7 cellular contexts compared by ENCODE assay signal in genomic region chr10:38354410-38354809, GRCh38.
DNase-seq lines count a peak whose midpoint lies in the region; ATAC-seq, FAIRE-seq and TF ChIP-seq lines count a peak whose summit lies in the region.
"Not testable (repeated sequence)": the region's sequence is repeated elsewhere in the genome, so short reads cannot be mapped to it uniquely, and the experiment has no call there.

No MANE protein-coding gene starts in this region.

- intact Hi-C loops in Calu3 (cut with micrococcal nuclease; ENCODE audit: unreplicated experiment); HepG2 (cut with micrococcal nuclease; ENCODE audit: unreplicated experiment): not testable (repeated sequence)

- H3K4me2 ChIP-seq in HepG2 (ENCODE audit: low read depth, low read length): peak overlapping the region; percentile 76

- peak; percentile 18 for DNase-seq in Calu3
- peak; percentile 1 for DNase-seq in NCI-H1092 treated with DMSO at 0.1 percent for 48 hours (lab: John Stamatoyannopoulos, UW)
- DNase-seq in T-helper 2 cell treated with Interferon-gamma antibody and Interleukin-4, amounts not matched to agents 5 μg/mL and 100 μg/mL, for 36 hours (ENCODE audit: low spot score): peak; percentile 4
- DNase-seq in activated T-cell treated with anti-CD3 and anti-CD28 coated beads for 48 hours (ENCODE audit: low read depth): peak; percentile 1
- DNase-seq in epithelial cell of esophagus (ENCODE audit: low read depth): peak; percentile 1
- peak; percentile 32 for DNase-seq in HepG2 (ENCODE audit: low spot score)
- peak; percentile 22 for DNase-seq in stimulated activated CD4-positive, alpha-beta T cell treated with anti-CD3 and anti-CD28 coated beads, Interleukin-15, amount 100 ng/mL, for 24 hours

- not testable (repeated sequence) for BruUV-seq in Calu3 (replicated peaks; lab: Mats Ljungman, UMichigan); HepG2 (replicated peaks; lab: Mats Ljungman, UMichigan)

- peak; percentile 52 for ATAC-seq in HepG2

- H3K27ac ChIP-seq in HepG2 (ENCODE audit: extremely low read length, insufficient read depth, low read length): peak overlapping the region; percentile 85

- not testable (repeated sequence) for TF ChIP-seq EP300 in HepG2 (IDR thresholded peaks at IDR 0.05; ENCODE audit: low read depth in 2 of 2, low read length in 2 of 2); HepG2 (CRISPR knock-in tag; IDR thresholded peaks at IDR 0.05; ENCODE audit: borderline replicate concordance)

- H3K4me1 ChIP-seq in HepG2 (ENCODE audit: insufficient read depth, low read length): peaks cover 32% of the 10 kb centered on the region

- H3K9me3 ChIP-seq in HepG2 (ENCODE audit: low read length): not testable (repeated sequence)

- TF ChIP-seq POLR2A in HepG2 (IDR thresholded peaks at IDR 0.05; ENCODE audit: insufficient read depth in 1 of 2, low read depth in 2 of 2, low read length in 2 of 2): not testable (repeated sequence)

- TF ChIP-seq CTCF in Calu3 (IDR thresholded peaks at IDR 0.05; ENCODE audit: unreplicated experiment); epithelial cell of esophagus (IDR thresholded peaks at IDR 0.05; ENCODE audit: insufficient read depth, low read depth, low read length, missing control alignments); HepG2 (CRISPR knock-in tag; IDR thresholded peaks at IDR 0.05): not testable (repeated sequence)

- not testable (repeated sequence) for H3K27me3 Mint-ChIP-seq in Calu3 (ENCODE audit: unreplicated experiment); T-helper 2 cell treated with Interferon-gamma antibody and Interleukin-4, amounts not matched to agents 5 μg/mL and 100 μg/mL, for 36 hours (ENCODE audit: low read depth)

- H2AFZ ChIP-seq in HepG2 (ENCODE audit: low read length): not testable (repeated sequence)

- H4K20me1 ChIP-seq in HepG2 (ENCODE audit: insufficient read depth, low read length): not testable (repeated sequence)

- H3K27ac Mint-ChIP-seq in Calu3 (ENCODE audit: unreplicated experiment); T-helper 2 cell treated with Interferon-gamma antibody and Interleukin-4, amounts not matched to agents 5 μg/mL and 100 μg/mL, for 36 hours: not testable (repeated sequence)

- POLR2A ChIA-PET in HepG2 (lab: Yijun Ruan, JAX): not testable (repeated sequence)

- not testable (repeated sequence) for H3K9me3 Mint-ChIP-seq in Calu3 (ENCODE audit: low read depth, unreplicated experiment); T-helper 2 cell treated with Interferon-gamma antibody and Interleukin-4, amounts not matched to agents 5 μg/mL and 100 μg/mL, for 36 hours

- peaks cover 21% of the 10 kb centered on the region for H3K79me2 ChIP-seq in HepG2 (ENCODE audit: insufficient read depth, low read length)

- FAIRE-seq in HepG2 (lab: Jason Lieb, UNC): peak; percentile 4

- WGBS in HepG2 (ENCODE audit: low lambda C conversion rate): 0% methylated on average over 3 of the region's 3 CpGs

- H3K27me3 ChIP-seq in HepG2 (ENCODE audit: control insufficient read depth in 1 of 2, insufficient read depth in 2 of 2, low read length in 2 of 2): not testable (repeated sequence)

- peaks cover 18% of the 10 kb centered on the region for H3K36me3 Mint-ChIP-seq in Calu3 (ENCODE audit: insufficient read depth, unreplicated experiment)
- not testable (repeated sequence) for H3K36me3 Mint-ChIP-seq in T-helper 2 cell treated with Interferon-gamma antibody and Interleukin-4, amounts not matched to agents 5 μg/mL and 100 μg/mL, for 36 hours (ENCODE audit: low read depth)

- not testable (repeated sequence) for TF ChIP-seq RAD21 in HepG2 (CRISPR knock-in tag; IDR thresholded peaks at IDR 0.05)

- H3K4me3 ChIP-seq in epithelial cell of esophagus (ENCODE audit: low read length): not testable (repeated sequence)
- H3K4me3 ChIP-seq in HepG2 (replicated peaks in 1 of 3; ENCODE audit: insufficient read depth in 1 of 3, low read depth in 2 of 3, low read length in 3 of 3): peak overlapping the region in 2 of 3 experiments; percentile 1 to 7; a peak in 2 of 6 replicates

- H3K4me1 Mint-ChIP-seq in Calu3 (ENCODE audit: low read depth, unreplicated experiment); T-helper 2 cell treated with Interferon-gamma antibody and Interleukin-4, amounts not matched to agents 5 μg/mL and 100 μg/mL, for 36 hours (ENCODE audit: low read depth): not testable (repeated sequence)

- H3K36me3 ChIP-seq in HepG2 (replicated peaks in 1 of 2; ENCODE audit: control insufficient read depth in 1 of 2, insufficient read depth in 2 of 2, low read length in 2 of 2): not testable (repeated sequence)

- not testable (repeated sequence) for H3K4me3 Mint-ChIP-seq in Calu3 (ENCODE audit: low read depth, unreplicated experiment); T-helper 2 cell treated with Interferon-gamma antibody and Interleukin-4, amounts not matched to agents 5 μg/mL and 100 μg/mL, for 36 hours

- CTCF ChIA-PET in Calu3 (lab: Charles Lee); HepG2 (lab: Yijun Ruan, JAX; ENCODE audit: low intra/inter-chr PET ratio, low total read pairs): not testable (repeated sequence)

- H3K9ac ChIP-seq in HepG2 (ENCODE audit: insufficient read depth, low read depth, low read length): peak overlapping the region; percentile 66; the same call in 1 of the 2 replicates

- in situ Hi-C loops in HepG2 (cut with HindIII; ENCODE audit: extremely low pct_ligation_motif_present, low pct_unique_long_range_greater_than_20kb): not testable (repeated sequence)

TF ChIP-seq in HepG2, 621 proteins besides CTCF, POLR2A, EP300 and RAD21:
- TF ChIP-seq TAF1 (CRISPR knock-in tag; IDR thresholded peaks at IDR 0.05): peak; percentile 35; the same call in 1 of the 2 replicates
- 0 out of 2 replicates have a peak, but pooled peaks have one; percentile 26 for TF ChIP-seq ZFX (CRISPR knock-in tag; IDR thresholded peaks at IDR 0.05; ENCODE audit: low read depth)
- TF ChIP-seq THAP11 (CRISPR knock-in tag; IDR thresholded peaks at IDR 0.05): 0 out of 2 replicates have a peak, but pooled peaks have one; percentile 13
- 0 out of 2 replicates have a peak, but pooled peaks have one; percentile 9 for TF ChIP-seq ZNF644 (CRISPR knock-in tag; IDR thresholded peaks at IDR 0.05; ENCODE audit: low read depth)
TF ChIP-seq in HepG2: peak in this region for 4; not testable (repeated sequence) for 617.
